In genomic region chr3:171284308-171285075, GRCh38 we compare ENCODE assay signal across 8 cellular contexts.
DNase-seq lines count a peak whose midpoint lies in the region; ATAC-seq and TF ChIP-seq lines count a peak whose summit lies in the region.

No MANE protein-coding gene starts in this region.

- H3K27me3 ChIP-seq in body of pancreas, result no peaks in the 10 kb centered on the region
- H3K27me3 ChIP-seq in muscle layer of duodenum (ENCODE audit: low read depth, low read length), result no peaks in the 10 kb centered on the region

- TF ChIP-seq POLR2A in body of pancreas (IDR thresholded peaks at IDR 0.05), result no peak

- no peaks in the 10 kb centered on the region for H3K36me3 ChIP-seq in body of pancreas (replicated peaks in 1 of 2; ENCODE audit: insufficient read depth in 1 of 2, low read depth in 2 of 2)
- peaks cover 0 to 3% of the 10 kb centered on the region in 2 donors for H3K36me3 ChIP-seq in muscle layer of duodenum (ENCODE audit: control insufficient read depth in 1 of 2, insufficient read depth in 2 of 2, low read length in 2 of 2)

- no peak for TF ChIP-seq CTCF in AG10803 (conservative IDR thresholded peaks at IDR 0.05; ENCODE audit: low read length)
- no peak for TF ChIP-seq CTCF in body of pancreas (IDR thresholded peaks at IDR 0.05)

- intact Hi-C loops in body of pancreas (cut with DNase I), result no loop called here

- ATAC-seq in GM19397 (IDR thresholded peaks at IDR 0.05; ENCODE audit: unreplicated experiment), result peak; percentile 38
- ATAC-seq in HG03520 (IDR thresholded peaks at IDR 0.05; ENCODE audit: unreplicated experiment), result peak; percentile 35
- ATAC-seq in body of pancreas, result peak; percentile 45

- H3K27ac ChIP-seq in body of pancreas (no peak overlapping the region), muscle layer of duodenum (ENCODE audit: low read length) (peak overlapping the region; percentile 72)

- H3K4me1 ChIP-seq in body of pancreas, result peaks cover 12% of the 10 kb centered on the region
- H3K4me1 ChIP-seq in muscle layer of duodenum (ENCODE audit: control insufficient read depth in 1 of 2, insufficient read depth in 2 of 2, low read length in 2 of 2), result peaks cover 8 to 21% of the 10 kb centered on the region in 2 donors

- 73 to 85% methylated on average over 5 of the region's 5 CpGs for WGBS in body of pancreas, 2 donors

- H3K9me3 ChIP-seq in body of pancreas, result no peaks in the 10 kb centered on the region
- no peaks in the 10 kb centered on the region for H3K9me3 ChIP-seq in muscle layer of duodenum (ENCODE audit: control insufficient read depth in 1 of 2, low read length in 2 of 2)

- H3K4me3 ChIP-seq in AG10803 (ENCODE audit: low read length) (0 out of 2 replicates have a peak overlapping the region, but pooled peaks have one; percentile 10), body of pancreas (no peak overlapping the region), muscle layer of duodenum (ENCODE audit: low read depth in 1 of 2, low read length in 2 of 2) (no peak overlapping the region)

- peak; percentile 96 for DNase-seq in AG10803 (ENCODE audit: low read depth)
- peak in 3 of 4 donors; percentile 12 to 38 (median 20) for DNase-seq in body of pancreas
- DNase-seq in COLO668 (lab: John Stamatoyannopoulos, UW; ENCODE audit: unreplicated experiment), result no peak
- DNase-seq in superior temporal gyrus (ENCODE audit: extremely low spot score), result no peak
- DNase-seq in NCI-H1930 (lab: John Stamatoyannopoulos, UW), result no peak

Comparison
In these comparisons a context has a peak if more than half of its experiments do, and no peak if none do; other contexts are left out.
1. DNase-seq: peak in AG10803 (single experiment) and body of pancreas (3 of 4); none in COLO668 (single experiment), superior temporal gyrus (single experiment) and NCI-H1930 (0 of 2).
2. Peak in every context shown above with its lines, with median percentiles within 50 percentile points of each other: ATAC-seq.